23 cellular contexts compared by ENCODE assay signal in the genomic region with DNA sequence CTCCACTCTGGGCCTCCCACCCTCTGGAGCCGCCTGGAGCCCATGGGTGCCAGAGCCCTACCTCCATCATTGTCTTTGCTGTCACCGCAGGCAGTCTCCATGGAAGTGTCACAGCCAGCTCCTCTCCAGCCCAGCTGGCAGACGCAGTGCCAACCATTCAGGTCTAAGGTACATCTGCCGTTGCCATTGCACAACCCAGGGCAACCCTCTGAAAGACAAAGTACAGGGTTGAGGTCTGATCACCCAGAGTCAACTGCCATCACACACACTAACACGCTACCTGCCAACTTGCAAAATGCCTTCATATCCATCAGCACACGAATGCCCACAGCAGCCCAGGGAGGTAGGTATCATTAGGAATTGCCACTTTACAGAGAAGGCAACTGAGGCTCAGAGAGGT.
DNase-seq lines count a peak whose midpoint lies in the region; ATAC-seq and TF ChIP-seq lines count a peak whose summit lies in the region.
"Had no signal": no experiment of that assay in that cellular context is flagged by ENCODE, and none has a peak within 500 bp of the region (broad histone marks: within the 10 kb centered on the region; RNA-seq: fewer than 3 reads in every experiment).

No MANE protein-coding gene starts in this region.

- no peak overlapping the region for H3K27ac ChIP-seq in CD4-positive, CD25-positive, alpha-beta regulatory T cell (ENCODE audit: insufficient read depth, low read length, poor library complexity, severe bottlenecking)
- H3K27ac ChIP-seq in right lobe of liver, result no peak overlapping the region
- H3K27ac ChIP-seq in osteoblast (ENCODE audit: low read depth, low read length), result no peak overlapping the region
- H3K27ac ChIP-seq: 22Rv1; A549; BLaER1 treated with 17β-estradiol and CSF1 and Interleukin-3, amounts not matched to agents 10 nM and 100 nM; C4-2B had no signal

- H3K9me3 ChIP-seq in CD4-positive, CD25-positive, alpha-beta regulatory T cell (ENCODE audit: control insufficient read depth in 2 of 2, low read length in 2 of 2), result no peaks in the 10 kb centered on the region
- H3K9me3 ChIP-seq in right lobe of liver (no peaks in the 10 kb centered on the region), osteoblast (ENCODE audit: low read depth, low read length) (no peaks in the 10 kb centered on the region)
- H3K9me3 ChIP-seq: A549 had no signal

- H3K36me3 Mint-ChIP-seq in CD4-positive, CD25-positive, alpha-beta regulatory T cell, result no peaks in the 10 kb centered on the region
- H3K36me3 Mint-ChIP-seq: CD4-positive, alpha-beta memory T cell; CD8-positive, alpha-beta memory T cell had no signal

- no peaks in the 10 kb centered on the region for H4K20me1 ChIP-seq in osteoblast (ENCODE audit: insufficient read depth, low read length)
- H4K20me1 ChIP-seq: BLaER1 treated with 17β-estradiol and CSF1 and Interleukin-3, amounts not matched to agents 10 nM and 100 nM had no signal

- ATAC-seq in CD4-positive, CD25-positive, alpha-beta regulatory T cell (ENCODE audit: low read depth in 2 of 2), result no peak
- ATAC-seq in right lobe of liver, result peak; percentile 99 to 100 (median 100)
- ATAC-seq: A549, GM12878 had no signal

- no peaks in the 10 kb centered on the region for H3K4me1 ChIP-seq in CD4-positive, CD25-positive, alpha-beta regulatory T cell (ENCODE audit: control insufficient read depth, insufficient read depth, low read length, poor library complexity, severe bottlenecking)
- H3K4me1 ChIP-seq in right lobe of liver, result peaks cover 0 to 5% (median 0%) of the 10 kb centered on the region in 4 donors
- no peaks in the 10 kb centered on the region for H3K4me1 ChIP-seq in osteoblast (ENCODE audit: insufficient read depth, low read length)
- H3K4me1 ChIP-seq: A549 had no signal

- H3K4me2 ChIP-seq in osteoblast (ENCODE audit: insufficient read depth, low read length), result no peak overlapping the region
- H3K4me2 ChIP-seq: A549; BLaER1 treated with 17β-estradiol and CSF1 and Interleukin-3, amounts not matched to agents 10 nM and 100 nM had no signal

- no peak overlapping the region for H3K4me3 ChIP-seq in CD4-positive, CD25-positive, alpha-beta regulatory T cell (ENCODE audit: low read depth, low read length)
- H3K4me3 ChIP-seq in right lobe of liver (no peak overlapping the region), osteoblast (ENCODE audit: insufficient read depth, low read length) (no peak overlapping the region)
- H3K4me3 ChIP-seq: A549; BLaER1 treated with 17β-estradiol and CSF1 and Interleukin-3, amounts not matched to agents 10 nM and 100 nM; GM12878 had no signal

- TF ChIP-seq CTCF in right lobe of liver (IDR thresholded peaks at IDR 0.05) (no peak), osteoblast (IDR thresholded peaks at IDR 0.05; ENCODE audit: extremely low read depth, low read depth, low read length) (no peak)

- no peaks in the 10 kb centered on the region for H3K36me3 ChIP-seq in CD4-positive, CD25-positive, alpha-beta regulatory T cell (ENCODE audit: control insufficient read depth, insufficient read depth, low read length)
- no peaks in the 10 kb centered on the region for H3K36me3 ChIP-seq in right lobe of liver
- no peaks in the 10 kb centered on the region for H3K36me3 ChIP-seq in osteoblast (ENCODE audit: insufficient read depth, low read length)

- no peak for TF ChIP-seq POLR2A in right lobe of liver (IDR thresholded peaks at IDR 0.05)

- WGBS in right lobe of liver (ENCODE audit: insufficient coverage, low coverage, low lambda C conversion rate, missing lambda C conversion rate), result 56% methylated on average over 3 of the region's 6 CpGs

- no peak overlapping the region for H2AFZ ChIP-seq in osteoblast (ENCODE audit: low read length)

- no peaks in the 10 kb centered on the region for H3K4me1 Mint-ChIP-seq in CD4-positive, CD25-positive, alpha-beta regulatory T cell
- H3K4me1 Mint-ChIP-seq: B cell; CD4-positive, alpha-beta memory T cell; CD8-positive, alpha-beta memory T cell had no signal

- no peaks in the 10 kb centered on the region for H3K79me2 ChIP-seq in osteoblast (ENCODE audit: insufficient read depth, low read length)

- intact Hi-C loops in right lobe of liver (cut with DNase I), result no loop called here
- intact Hi-C loops in posterior vena cava (cut with DNase I), result no loop called here

- H3K27me3 ChIP-seq in CD4-positive, CD25-positive, alpha-beta regulatory T cell (ENCODE audit: control insufficient read depth, insufficient read depth, low read length), result no peaks in the 10 kb centered on the region
- no peaks in the 10 kb centered on the region for H3K27me3 ChIP-seq in right lobe of liver
- H3K27me3 ChIP-seq in osteoblast (ENCODE audit: insufficient read depth, low read length), result no peaks in the 10 kb centered on the region
- H3K27me3 ChIP-seq: BLaER1 treated with 17β-estradiol and CSF1 and Interleukin-3, amounts not matched to agents 10 nM and 100 nM had no signal

- H3K9me3 Mint-ChIP-seq in CD4-positive, CD25-positive, alpha-beta regulatory T cell, result peaks cover 0 to 3% (median 0%) of the 10 kb centered on the region in 7 donors
- H3K9me3 Mint-ChIP-seq: CD4-positive, alpha-beta memory T cell had no signal

- H3K4me3 Mint-ChIP-seq in CD4-positive, CD25-positive, alpha-beta regulatory T cell, result peak overlapping the region in 1 of 4 donors; percentile 7
- H3K4me3 Mint-ChIP-seq: B cell; CD4-positive, alpha-beta memory T cell; CD8-positive, alpha-beta memory T cell had no signal

- peak; percentile 40 for DNase-seq in NCI-H345 (lab: John Stamatoyannopoulos, UW)
- DNase-seq in NCI-H345 treated with DMSO at 0.1 percent for 48 hours (lab: John Stamatoyannopoulos, UW; ENCODE audit: unreplicated experiment), result no peak
- no peak for DNase-seq in CD4-positive, CD25-positive, alpha-beta regulatory T cell
- DNase-seq in right lobe of liver, result peak; percentile 77 to 93 (median 86)
- no peak for DNase-seq in osteoblast (ENCODE audit: insufficient read length, low spot score, missing footprints)
- no peak for DNase-seq in posterior vena cava (ENCODE audit: low spot score)
- DNase-seq: AML-193; CD4-positive, alpha-beta memory T cell; CD8-positive, alpha-beta memory T cell; COR-L47; DMS 273 treated with DMSO at 0.1 percent for 48 hours; DMS153; DMS53; DMS79; DND-41; EL; GDM1 had no signal

- peaks cover 5% of the 10 kb centered on the region for H3K27me3 Mint-ChIP-seq in CD4-positive, CD25-positive, alpha-beta regulatory T cell

- H3K27ac Mint-ChIP-seq in CD4-positive, CD25-positive, alpha-beta regulatory T cell, result peak overlapping the region in 2 of 3 donors; percentile 13 to 44
- H3K27ac Mint-ChIP-seq: B cell; CD4-positive, alpha-beta memory T cell; CD8-positive, alpha-beta memory T cell had no signal

Comparison
In these comparisons a context has a peak if more than half of its experiments do, and no peak if none do; other contexts are left out.
1. DNase-seq: peak in NCI-H345 (single experiment) and right lobe of liver (3 of 3); none in NCI-H345 treated with DMSO at 0.1 percent for 48 hours (single experiment), CD4-positive, CD25-positive, alpha-beta regulatory T cell (0 of 3), osteoblast (single experiment) and posterior vena cava (single experiment).
2. ATAC-seq: peak in right lobe of liver (4 of 4); none in CD4-positive, CD25-positive, alpha-beta regulatory T cell (0 of 2).